Comparison of ENCODE assay signal across 8 cellular contexts in the genomic region with DNA sequence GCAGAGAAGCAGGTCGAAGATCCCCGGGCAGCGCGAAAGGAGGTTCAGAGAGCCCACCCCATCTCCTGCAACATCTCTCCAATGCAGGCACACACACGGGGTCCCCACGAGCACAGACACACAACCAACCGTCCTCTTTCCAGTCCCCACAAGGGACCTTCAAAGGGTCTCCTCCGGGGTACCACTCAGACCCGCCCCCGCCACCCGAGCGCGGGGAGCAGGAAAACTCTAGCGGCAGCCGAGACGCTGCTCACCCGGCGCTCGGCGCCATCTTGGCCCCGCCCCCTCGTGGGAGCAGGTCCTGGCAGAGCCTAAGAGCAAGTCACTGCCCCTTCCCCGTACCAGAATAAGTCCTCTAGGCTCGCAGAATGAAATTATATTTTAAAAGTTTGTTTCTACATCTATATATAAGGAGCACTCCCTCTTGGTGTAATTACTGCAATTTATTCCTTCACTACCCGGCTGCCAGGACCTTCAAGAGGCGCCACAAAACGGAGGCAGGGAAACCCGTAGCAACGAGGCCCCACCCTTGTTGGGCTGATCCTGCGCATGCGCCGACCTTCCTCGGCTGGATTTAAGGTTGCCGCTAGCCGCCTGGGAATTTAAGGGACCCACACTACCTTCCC. TPM values are rescaled to one million over a fixed set of nuclear protein-coding genes. Genes with fewer than 3 reads are reported as not detected.
DNase-seq lines count a peak whose midpoint lies in the region; ATAC-seq and TF ChIP-seq lines count a peak whose summit lies in the region.

A gene with protein sequence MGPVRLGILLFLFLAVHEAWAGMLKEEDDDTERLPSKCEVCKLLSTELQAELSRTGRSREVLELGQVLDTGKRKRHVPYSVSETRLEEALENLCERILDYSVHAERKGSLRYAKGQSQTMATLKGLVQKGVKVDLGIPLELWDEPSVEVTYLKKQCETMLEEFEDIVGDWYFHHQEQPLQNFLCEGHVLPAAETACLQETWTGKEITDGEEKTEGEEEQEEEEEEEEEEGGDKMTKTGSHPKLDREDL (plus strand): TSS at position 560 of the 626 bp plus-strand sequence. CDS start 111 bp downstream, outside the sequence.
A gene (minus strand): TSS at position 284 of the 626 bp plus-strand sequence. CDS start 5,149 bp downstream, outside the sequence.

- peak within 1 kb of the TSS; percentile 85 for H3K4me3 ChIP-seq in cardiac fibroblast (replicated peaks in 1 of 2; ENCODE audit: low read depth in 2 of 2, low read length in 2 of 2)

- H3K4me1 Mint-ChIP-seq in activated B cell treated with CpG ODN at 0.5 μM for 24 hours, result peaks cover 30% of the 10 kb centered on the region

- TF ChIP-seq CTCF in activated B cell treated with CpG ODN at 0.5 μM for 24 hours (IDR thresholded peaks at IDR 0.05), result no peak
- no peak for TF ChIP-seq CTCF in cardiac fibroblast (IDR thresholded peaks at IDR 0.05; ENCODE audit: low read depth, low read length)

- no peaks in the 10 kb centered on the region for H3K27me3 Mint-ChIP-seq in activated B cell treated with CpG ODN at 0.5 μM for 24 hours

- no peaks in the 10 kb centered on the region for H3K9me3 Mint-ChIP-seq in activated B cell treated with CpG ODN at 0.5 μM for 24 hours

- CTCF ChIA-PET in activated B cell treated with CpG ODN at 0.5 μM for 24 hours (lab: Charles Lee), result no interaction called here

- peak; percentile 76 for ATAC-seq in GM18909 (IDR thresholded peaks at IDR 0.05; ENCODE audit: poor library complexity, unreplicated experiment)
- ATAC-seq in HG03175 (IDR thresholded peaks at IDR 0.05; ENCODE audit: unreplicated experiment), result peak; percentile 70
- peak; percentile 86 for ATAC-seq in activated B cell treated with CpG ODN at 0.5 μM for 24 hours (ENCODE audit: low read depth)

- POLR2A ChIA-PET in activated B cell treated with CpG ODN at 0.5 μM for 24 hours (lab: Charles Lee), result no interaction called here

- peak; percentile 99 for DNase-seq in AG08396 (ENCODE audit: low spot score)
- DNase-seq in NCI-H345 (lab: John Stamatoyannopoulos, UW), result peak; percentile 95
- peak; percentile 88 for DNase-seq in activated B cell treated with CpG ODN at 0.5 μM for 24 hours
- DNase-seq in cardiac fibroblast (ENCODE audit: low read depth in 2 of 2), result peak; percentile 97 to 98
- DNase-seq in iris pigment epithelial cell (ENCODE audit: low read depth), result peak; percentile 93
- DNase-seq in stimulated activated CD4-positive, alpha-beta T cell treated with anti-CD3 and anti-CD28 coated beads, Interleukin-12 subunit alpha, Interleukin-12 subunit beta, amount 100 ng/mL, for 24 hours (ENCODE audit: low read depth in 2 of 2), result peak; percentile 91 to 95

- peaks cover 11% of the 10 kb centered on the region for H3K36me3 Mint-ChIP-seq in activated B cell treated with CpG ODN at 0.5 μM for 24 hours (ENCODE audit: low read depth)

- intact Hi-C loops in activated B cell treated with CpG ODN at 0.5 μM for 24 hours (cut with micrococcal nuclease), result loop anchor here (1.0 to 2.0 kb wide), 4 partner anchors 8 to 200 kb away; a partner anchor contains a TSS

- peak within 1 kb of the TSS; percentile 99 for H3K27ac Mint-ChIP-seq in activated B cell treated with CpG ODN at 0.5 μM for 24 hours

- peak within 1 kb of the TSS; percentile 98 for H3K4me3 Mint-ChIP-seq in activated B cell treated with CpG ODN at 0.5 μM for 24 hours

RNA-seq across cellular contexts. Expression of the first gene that starts in this region (rescaled TPM):
- total RNA-seq in activated B cell treated with CpG ODN at 0.5 μM for 24 hours, result 7.1 and 8.6 TPM in 2 replicates

RNA-seq across cellular contexts. Expression of the second gene that starts in this region (rescaled TPM):
- 42.6 and 54.9 TPM in 2 replicates for total RNA-seq in activated B cell treated with CpG ODN at 0.5 μM for 24 hours

Comparison
In these comparisons a context has a peak if more than half of its experiments do, and no peak if none do; other contexts are left out.
1. Peak in every context shown above with its lines: DNase-seq, ATAC-seq and H3K4me3 ChIP-seq.